ENCODE assay signal across 8 cellular contexts in genomic region chr2:106193491-106193976, GRCh38. TPM values are rescaled to one million over a fixed set of nuclear protein-coding genes. Genes with fewer than 3 reads are reported as not detected.
DNase-seq lines count a peak whose midpoint lies in the region; ATAC-seq lines count a peak whose summit lies in the region.

No MANE protein-coding gene starts in this region.

- no peak overlapping the region for H3K9ac ChIP-seq in muscle layer of colon (ENCODE audit: low read length)

- H3K9me3 ChIP-seq in ectodermal cell (ENCODE audit: control insufficient read depth, low read length) = no peaks in the 10 kb centered on the region
- no peaks in the 10 kb centered on the region for H3K9me3 ChIP-seq in muscle layer of colon (ENCODE audit: low read length)

- 0% methylated on average over 53 of the region's 53 CpGs for WGBS in ectodermal cell, 2 experiments

- peak; percentile 40 for ATAC-seq in GM19023 (IDR thresholded peaks at IDR 0.05; ENCODE audit: unreplicated experiment)
- ATAC-seq in HG03097 (IDR thresholded peaks at IDR 0.05; ENCODE audit: low FRiP score, unreplicated experiment) = peak; percentile 30

- DNase-seq in AG08395 (ENCODE audit: low spot score) (peak; percentile 7), T-helper 2 cell (peak in 3 of 5 experiments; percentile 2 to 32 (median 11)), substantia nigra (lab: John Stamatoyannopoulos, UW) (peak in 22 of 49 donors; percentile 13 to 77 (median 34)), OCI-M2 (lab: John Stamatoyannopoulos, UW; ENCODE audit: unreplicated experiment) (no peak)

- H3K4me1 ChIP-seq in ectodermal cell (ENCODE audit: control insufficient read depth, insufficient read depth, low read length) (peaks cover 15% of the 10 kb centered on the region), muscle layer of colon (ENCODE audit: insufficient read depth, low read length) (peaks cover 26% of the 10 kb centered on the region)

- H3K4me3 ChIP-seq in ectodermal cell (ENCODE audit: insufficient read depth, low read depth, low read length) (peak overlapping the region; percentile 82), muscle layer of colon (ENCODE audit: low read depth in 1 of 2, low read length in 2 of 2) (peak overlapping the region; percentile 63)

- H3K27ac ChIP-seq in ectodermal cell (ENCODE audit: insufficient read depth, low read depth, low read length, poor library complexity, severe bottlenecking) (no peak overlapping the region), muscle layer of colon (ENCODE audit: low read depth, low read length) (peak overlapping the region; percentile 65), substantia nigra (ENCODE audit: low read depth, low read length, poor library complexity, severe bottlenecking) (peak overlapping the region; percentile 64)

- no peaks in the 10 kb centered on the region for H3K27me3 ChIP-seq in ectodermal cell (ENCODE audit: control insufficient read depth, insufficient read depth, low read length, poor library complexity, severe bottlenecking)
- no peaks in the 10 kb centered on the region for H3K27me3 ChIP-seq in muscle layer of colon (ENCODE audit: control insufficient read depth in 1 of 2, insufficient read depth in 2 of 2, low read length in 2 of 2)

- H3K36me3 ChIP-seq in ectodermal cell (ENCODE audit: control insufficient read depth, insufficient read depth, low read length) (no peaks in the 10 kb centered on the region), muscle layer of colon (ENCODE audit: insufficient read depth, low read length) (no peaks in the 10 kb centered on the region)

RNA-seq across cellular contexts. Expression of gene UXS1, which starts 0.6 kb away (rescaled TPM):
- polyA plus RNA-seq in ectodermal cell (2013, experiment 1 of 4) = 67.5 TPM
- 70.0 TPM for polyA plus RNA-seq in ectodermal cell (2013, experiment 2 of 4)
- polyA plus RNA-seq in ectodermal cell (2013, experiment 3 of 4) = 55.6 TPM
- polyA plus RNA-seq in ectodermal cell (2013, experiment 4 of 4) = 58.4 TPM
